7 cellular contexts compared by ENCODE assay signal in the genomic region with DNA sequence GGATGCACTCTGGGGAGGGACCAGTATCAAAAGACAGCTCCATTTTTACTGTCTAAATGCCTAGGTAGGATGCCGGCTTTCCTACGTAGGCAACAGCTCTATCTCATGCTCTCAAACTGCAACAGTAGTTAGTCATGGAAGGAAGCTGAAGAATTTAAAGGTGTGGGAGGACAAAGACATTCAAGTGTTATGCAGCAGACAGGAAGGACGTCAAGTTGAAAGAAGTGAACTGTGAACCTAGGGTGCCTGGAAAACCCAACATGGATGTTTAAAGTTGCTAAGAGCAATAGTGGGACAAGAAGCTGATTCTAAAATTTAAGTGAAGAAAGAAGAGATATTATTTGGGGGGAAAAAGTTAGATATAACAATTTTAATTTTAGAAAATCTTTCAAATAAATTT. TPM values are rescaled to one million over a fixed set of nuclear protein-coding genes. Genes with fewer than 3 reads are reported as not detected.
DNase-seq lines count a peak whose midpoint lies in the region; ATAC-seq, FAIRE-seq and TF ChIP-seq lines count a peak whose summit lies in the region.

No MANE protein-coding gene starts in this region.

- H3K9me2 ChIP-seq in Loucy (replicated peaks; ENCODE audit: low read depth, low read length) = no peaks in the 10 kb centered on the region

- no peak for TF ChIP-seq EP300 in H1 (IDR thresholded peaks at IDR 0.05; ENCODE audit: borderline replicate concordance in 1 of 2, low read depth in 2 of 2, low read length in 2 of 2)

- peaks cover under 1% of the 10 kb centered on the region for H4K20me1 ChIP-seq in Loucy (ENCODE audit: insufficient read depth, low read length, poor library complexity, severe bottlenecking)
- H4K20me1 ChIP-seq in H1 (replicated peaks in 1 of 2; ENCODE audit: control insufficient read depth in 1 of 2, insufficient read depth in 2 of 2, low read length in 2 of 2) = peaks cover 0 to 2% of the 10 kb centered on the region in 2 experiments

- H2BK20ac ChIP-seq in H1 (ENCODE audit: low read length) = no peak overlapping the region

- H3K27ac Mint-ChIP-seq in natural killer cell treated with Interleukin-12 subunit alpha and Interleukin-12 subunit beta and Interleukin-15 and Interleukin-18, amount 100 ng/mL, for 72 hours = peak overlapping the region; percentile 0 to 49

- H2AK5ac ChIP-seq in H1 (ENCODE audit: low read depth, low read length) = no peak overlapping the region

- POLR2A ChIA-PET in H1 (lab: Charles Lee; ENCODE audit: partially characterized antibody) = interaction anchor here (1.1 to 2.9 kb wide), 3 partner anchors 12 to 96 kb away, joined by 3 to 7 read pairs (median 4); a partner anchor contains a TSS

- no peak overlapping the region for H3K18ac ChIP-seq in H1 (ENCODE audit: extremely low read depth, low read length)

- H3K56ac ChIP-seq in H1 (replicated peaks; ENCODE audit: insufficient read length, low read depth, low read length) = no peak overlapping the region

- H2BK120ac ChIP-seq in H1 (replicated peaks; ENCODE audit: low read depth, low read length) = no peak overlapping the region

- H3K4me2 ChIP-seq in Loucy (ENCODE audit: low read depth, low read length, poor library complexity, severe bottlenecking) (peak overlapping the region; percentile 43), H1 (ENCODE audit: insufficient read depth in 1 of 2, low read depth in 2 of 2, low read length in 2 of 2) (0 out of 4 replicates have a peak overlapping the region, but pooled peaks of 1 of the 2 experiments have one; percentile 37)

- H3K27me3 Mint-ChIP-seq in natural killer cell treated with Interleukin-12 subunit alpha and Interleukin-12 subunit beta and Interleukin-15 and Interleukin-18, amount 100 ng/mL, for 72 hours = no peaks in the 10 kb centered on the region

- H4K91ac ChIP-seq in H1 (replicated peaks; ENCODE audit: insufficient read length, low read length) = no peak overlapping the region

- H3K36me3 Mint-ChIP-seq in natural killer cell treated with Interleukin-12 subunit alpha and Interleukin-12 subunit beta and Interleukin-15 and Interleukin-18, amount 100 ng/mL, for 72 hours = peaks cover 9% of the 10 kb centered on the region

- TF ChIP-seq POLR2A in H1 (IDR thresholded peaks at IDR 0.05; ENCODE audit: control extremely low read depth in 1 of 2, low read depth in 2 of 2, low read length in 2 of 2) = no peak
- no peak for TF ChIP-seq POLR2A in prostate gland (IDR thresholded peaks at IDR 0.05)

- H3K79me2 ChIP-seq in Loucy (ENCODE audit: insufficient read depth, low read length) (peaks cover 17% of the 10 kb centered on the region), H1 (ENCODE audit: control insufficient read depth in 1 of 2, insufficient read depth in 2 of 2, low read length in 2 of 2) (peaks cover 0 to 52% of the 10 kb centered on the region in 2 experiments; a peak in 3 of 4 replicates)

- H3K4me1 ChIP-seq in Loucy (ENCODE audit: insufficient read depth, low read length, poor library complexity, severe bottlenecking) (peaks cover 37% of the 10 kb centered on the region), H1 (replicated peaks in 1 of 4; ENCODE audit: control insufficient read depth in 3 of 4, insufficient read depth in 4 of 4, low read length in 3 of 4) (peaks cover 0 to 2% (median 0%) of the 10 kb centered on the region in 4 experiments; a peak in 1 of 7 replicates), prostate gland (replicated peaks) (no peaks in the 10 kb centered on the region)

- H3K9ac ChIP-seq in Loucy (ENCODE audit: low read depth, low read length, poor library complexity, severe bottlenecking) (no peak overlapping the region), H1 (replicated peaks in 1 of 4; ENCODE audit: extremely low read depth in 1 of 4, low read depth in 3 of 4, low read length in 3 of 4) (no peak overlapping the region)

- H3K9me3 Mint-ChIP-seq in natural killer cell treated with Interleukin-12 subunit alpha and Interleukin-12 subunit beta and Interleukin-15 and Interleukin-18, amount 100 ng/mL, for 72 hours = no peaks in the 10 kb centered on the region

- intact Hi-C loops in prostate gland (cut with DNase I) = no loop called here

- no peaks in the 10 kb centered on the region for H3K27me3 ChIP-seq in Loucy (ENCODE audit: insufficient read depth, low read length, poor library complexity, severe bottlenecking)
- no peaks in the 10 kb centered on the region for H3K27me3 ChIP-seq in H1 (replicated peaks in 1 of 4; ENCODE audit: control insufficient read depth in 3 of 4, extremely low read depth in 1 of 4, insufficient read depth in 3 of 4, low read length in 3 of 4)
- no peaks in the 10 kb centered on the region for H3K27me3 ChIP-seq in prostate gland (replicated peaks; ENCODE audit: insufficient read depth)

- H3K4ac ChIP-seq in H1 (replicated peaks; ENCODE audit: insufficient read length, low read depth, low read length) = no peak overlapping the region

- FAIRE-seq in H1 (lab: Jason Lieb, UNC) = peak; percentile 80

- H3K23ac ChIP-seq in H1 (ENCODE audit: insufficient read length) = no peak overlapping the region

- H3K79me1 ChIP-seq in H1 (ENCODE audit: low read depth, low read length) = peaks cover 2% of the 10 kb centered on the region; the same call in 1 of the 2 replicates

- TF ChIP-seq RAD21 in H1 (IDR thresholded peaks at IDR 0.05 in 1 of 2, conservative IDR thresholded peaks at IDR 0.05 in 1 of 2; ENCODE audit: low read depth in 2 of 2, low read length in 2 of 2) = no peak

- H2BK5ac ChIP-seq in H1 (ENCODE audit: low read depth, low read length) = no peak overlapping the region

- H4K5ac ChIP-seq in H1 (ENCODE audit: insufficient read length, low read depth, low read length) = no peak overlapping the region

- no peak overlapping the region for H2AFZ ChIP-seq in Loucy (ENCODE audit: low read length)
- no peak overlapping the region for H2AFZ ChIP-seq in H1 (ENCODE audit: low read length)

- H2BK12ac ChIP-seq in H1 (ENCODE audit: low read depth, low read length) = no peak overlapping the region

- H3K9me3 ChIP-seq in Loucy (ENCODE audit: insufficient read depth, low read depth, low read length) (no peaks in the 10 kb centered on the region), H1 (ENCODE audit: insufficient read depth in 2 of 2, low read depth in 1 of 2, low read length in 1 of 2) (no peaks in the 10 kb centered on the region), prostate gland (no peaks in the 10 kb centered on the region)

- in situ Hi-C loops in GM13976 (cut with MboI; ENCODE audit: low sequenced_read_pairs, unreplicated experiment) = no loop called here

- peak; percentile 23 for DNase-seq in GM13976 (ENCODE audit: low spot score)
- DNase-seq in H1 (ENCODE audit: low read depth in 1 of 2, low spot score in 2 of 2) = no peak
- DNase-seq in natural killer cell treated with Interleukin-12 subunit alpha and Interleukin-12 subunit beta and Interleukin-15 and Interleukin-18, amount 100 ng/mL, for 72 hours (ENCODE audit: low spot score) = no peak
- no peak for DNase-seq in NOMO-1 treated with dmso at 0.1 percent for 144 hours (lab: John Stamatoyannopoulos, UW; ENCODE audit: unreplicated experiment)
- no peak for DNase-seq in prostate gland (ENCODE audit: low spot score)

- no peak overlapping the region for H3K27ac ChIP-seq in H1 (ENCODE audit: low read depth, low read length)
- H3K27ac ChIP-seq in prostate gland = no peak overlapping the region

- H3K23me2 ChIP-seq in H1 (ENCODE audit: low read depth, low read length) = no peaks in the 10 kb centered on the region

- H4K8ac ChIP-seq in H1 (ENCODE audit: extremely low read depth, insufficient read depth, low read length) = no peak overlapping the region

- WGBS in H1 (ENCODE audit: extremely low coverage in 1 of 2, insufficient coverage in 1 of 2, insufficient read length in 1 of 2, insufficient replicate concordance in 2 of 2, low coverage in 1 of 2, low lambda C conversion rate in 2 of 2, missing lambda C conversion rate in 1 of 2), 2 experiments = 65% methylated on average over 3 of the region's 3 CpGs; no CpG with 5 or more reads in 1 of the 2 experiments
- 47% methylated on average over 3 of the region's 3 CpGs for WGBS in prostate gland

- no peak overlapping the region for H2BK15ac ChIP-seq in H1 (ENCODE audit: low read length)

- H3K4me3 Mint-ChIP-seq in natural killer cell treated with Interleukin-12 subunit alpha and Interleukin-12 subunit beta and Interleukin-15 and Interleukin-18, amount 100 ng/mL, for 72 hours = peak overlapping the region; percentile 21

- no peak for TF ChIP-seq CTCF in GM13976 (IDR thresholded peaks at IDR 0.05; ENCODE audit: borderline replicate concordance, control extremely low read depth, extremely low read depth, insufficient read depth, missing control alignments)
- TF ChIP-seq CTCF in Loucy (conservative IDR thresholded peaks at IDR 0.05; ENCODE audit: low read length) = no peak
- TF ChIP-seq CTCF in H1 (IDR thresholded peaks at IDR 0.05; ENCODE audit: control extremely low read depth in 1 of 3, insufficient read depth in 1 of 3, low read depth in 1 of 3, low read length in 3 of 3) = no peak
- TF ChIP-seq CTCF in prostate gland (IDR thresholded peaks at IDR 0.05) = no peak

- H3K14ac ChIP-seq in H1 (ENCODE audit: insufficient read length) = no peak overlapping the region

- H3K36me3 ChIP-seq in Loucy (ENCODE audit: insufficient read depth, low read length) = peaks cover 13% of the 10 kb centered on the region; the same call in 1 of the 2 replicates
- H3K36me3 ChIP-seq in H1 (ENCODE audit: control insufficient read depth in 2 of 4, insufficient read depth in 4 of 4, low read length in 3 of 4) = peaks cover 5 to 31% (median 14%) of the 10 kb centered on the region in 4 experiments; a peak in 7 of 8 replicates
- no peaks in the 10 kb centered on the region for H3K36me3 ChIP-seq in prostate gland

- peaks cover 26 to 33% of the 10 kb centered on the region in 2 donors for H3K4me1 Mint-ChIP-seq in natural killer cell treated with Interleukin-12 subunit alpha and Interleukin-12 subunit beta and Interleukin-15 and Interleukin-18, amount 100 ng/mL, for 72 hours (ENCODE audit: low read depth in 2 of 2)

- ATAC-seq in natural killer cell treated with Interleukin-12 subunit alpha and Interleukin-12 subunit beta and Interleukin-15 and Interleukin-18, amount 100 ng/mL, for 72 hours = peak in 1 of 2 donors; percentile 31
- ATAC-seq in GM19452 (IDR thresholded peaks at IDR 0.05; ENCODE audit: unreplicated experiment) = no peak

- CTCF ChIA-PET in H1 (lab: Charles Lee; ENCODE audit: partially characterized antibody) = interaction anchor here (0.6 to 1.5 kb wide), 4 partner anchors 10 to 269 kb away, joined by 3 to 4 read pairs (median 4); no protein-coding TSS in a partner anchor

- no peaks in the 10 kb centered on the region for H3F3A ChIP-seq in Loucy (ENCODE audit: low read depth)

- no peak overlapping the region for H3K4me3 ChIP-seq in Loucy (ENCODE audit: low read length, poor library complexity, severe bottlenecking)
- H3K4me3 ChIP-seq in H1 (ENCODE audit: extremely low read depth in 1 of 4, insufficient read depth in 2 of 4, low read depth in 3 of 4, low read length in 4 of 4) = no peak overlapping the region
- no peak overlapping the region for H3K4me3 ChIP-seq in prostate gland

RNA-seq across cellular contexts. Expression of a gene that starts 5.9 kb away (rescaled TPM):
- 58.2 and 60.9 TPM in 2 replicates for total RNA-seq in H1 (2021; fragmentation: NEBNext Ultra II Directional; extraction: Animal tissue kit (Norgen Biotek cat#: 25700))
- 26.7 and 30.9 TPM in 2 replicates for polyA plus RNA-seq in H1 (2011; rRNA removed)
- 23.2 TPM for polyA plus RNA-seq in H1 (2011; cell fraction: cytosol; rRNA removed)
- polyA plus RNA-seq in H1 (2011; cell fraction: nucleus; rRNA removed) = 23.2 TPM
- 37.3 to 51.3 TPM (median 42.3 TPM) in 4 replicates for polyA plus RNA-seq in H1 (2012, experiment 1 of 2)
- 2.3 TPM for polyA plus RNA-seq in H1 (2012, experiment 2 of 2)
- 27.6 TPM for polyA plus RNA-seq in H1 (2013, experiment 1 of 2)
- polyA plus RNA-seq in H1 (2013, experiment 2 of 2) = 27.5 TPM
- 92.9 and 159 TPM in 2 replicates for polyA minus RNA-seq in H1 (2011; rRNA and poly(A)+ RNA removed)
- polyA minus RNA-seq in H1 (2011; cell fraction: cytosol; rRNA and poly(A)+ RNA removed) = 80.7 TPM
- polyA minus RNA-seq in H1 (2011; cell fraction: nucleus; rRNA and poly(A)+ RNA removed) = 92.3 TPM
- 10 to 100 TPM; 59.1 to 60.0 TPM for total RNA-seq in natural killer cell treated with Interleukin-12 subunit alpha and Interleukin-12 subunit beta and Interleukin-15 and Interleukin-18, amount 100 ng/mL, for 72 hours
- 100 to 1,000 TPM in 1 of 2 donors, 10 to 100 TPM in 1; 54.7 to 102 TPM for total RNA-seq in prostate gland

RNA-seq across cellular contexts. Expression of a gene that starts 17.0 kb away (rescaled TPM):
- 29.1 TPM in 2 replicates for total RNA-seq in H1 (2021; fragmentation: NEBNext Ultra II Directional; extraction: Animal tissue kit (Norgen Biotek cat#: 25700))
- 21.5 and 30.8 TPM in 2 replicates for polyA plus RNA-seq in H1 (2011; rRNA removed)
- polyA plus RNA-seq in H1 (2011; cell fraction: cytosol; rRNA removed) = 47.7 TPM
- polyA plus RNA-seq in H1 (2011; cell fraction: nucleus; rRNA removed) = 13.2 TPM
- polyA plus RNA-seq in H1 (2012, experiment 1 of 2) = 28.2 to 30.3 TPM (median 28.9 TPM) in 4 replicates
- 10.8 TPM for polyA plus RNA-seq in H1 (2012, experiment 2 of 2)
- 10.5 TPM for polyA plus RNA-seq in H1 (2013, experiment 1 of 2)
- 10.9 TPM for polyA plus RNA-seq in H1 (2013, experiment 2 of 2)
- 13.9 and 17.6 TPM in 2 replicates for polyA minus RNA-seq in H1 (2011; rRNA and poly(A)+ RNA removed)
- polyA minus RNA-seq in H1 (2011; cell fraction: cytosol; rRNA and poly(A)+ RNA removed) = 15.0 TPM
- polyA minus RNA-seq in H1 (2011; cell fraction: nucleus; rRNA and poly(A)+ RNA removed) = 15.0 TPM
- total RNA-seq in natural killer cell treated with Interleukin-12 subunit alpha and Interleukin-12 subunit beta and Interleukin-15 and Interleukin-18, amount 100 ng/mL, for 72 hours = 10 to 100 TPM; 15.6 to 29.7 TPM
- total RNA-seq in prostate gland = 10 to 100 TPM; 13.2 to 22.3 TPM
